Comparison of ENCODE assay signal across 8 cellular contexts in genomic region chr19:17720487-17720839, GRCh38. TPM values are rescaled to one million over a fixed set of nuclear protein-coding genes. Genes with fewer than 3 reads are reported as not detected.
DNase-seq lines count a peak whose midpoint lies in the region; ATAC-seq and TF ChIP-seq lines count a peak whose summit lies in the region.

No MANE protein-coding gene starts in this region.

- intact Hi-C loops in activated CD4-positive, alpha-beta T cell treated with anti-CD3 and anti-CD28 coated beads, Interleukin-2, amount 10 ng/mL, durations not matched to agents 24 days and 14 days (cut with micrococcal nuclease) = loop anchor here (5.0 kb wide), 1 partner anchor 57 kb away; no protein-coding TSS in a partner anchor
- intact Hi-C loops in right lobe of liver (cut with DNase I) = no loop called here

- H3K4me1 Mint-ChIP-seq in activated CD4-positive, alpha-beta T cell treated with anti-CD3 and anti-CD28 coated beads, Interleukin-2, amount 10 ng/mL, durations not matched to agents 24 days and 14 days = peaks cover 36% of the 10 kb centered on the region
- H3K4me1 Mint-ChIP-seq in activated naive CD8-positive, alpha-beta T cell treated with anti-CD3 and anti-CD28 coated beads for 36 hours = peaks cover 34% of the 10 kb centered on the region

- H3K27ac ChIP-seq in right lobe of liver (peak overlapping the region in 2 of 3 donors; percentile 18 to 66), thoracic aorta (no peak overlapping the region)

- H3K36me3 ChIP-seq in right lobe of liver (peaks cover 0 to 12% (median 0%) of the 10 kb centered on the region in 4 donors), thoracic aorta (peaks cover 20% of the 10 kb centered on the region)

- no peak for ATAC-seq in right lobe of liver
- no peak for ATAC-seq in thoracic aorta (ENCODE audit: insufficient number of reproducible peaks, low FRiP score, low read depth)
- ATAC-seq in GM18520 (IDR thresholded peaks at IDR 0.05; ENCODE audit: unreplicated experiment) = no peak
- ATAC-seq in HG02798 (IDR thresholded peaks at IDR 0.05; ENCODE audit: poor library complexity, unreplicated experiment) = no peak

- H3K36me3 Mint-ChIP-seq in activated CD4-positive, alpha-beta T cell treated with anti-CD3 and anti-CD28 coated beads, Interleukin-2, amount 10 ng/mL, durations not matched to agents 24 days and 14 days (ENCODE audit: low read depth) = peaks cover 26% of the 10 kb centered on the region
- peaks cover 25% of the 10 kb centered on the region for H3K36me3 Mint-ChIP-seq in activated naive CD8-positive, alpha-beta T cell treated with anti-CD3 and anti-CD28 coated beads for 36 hours

- 28% methylated on average over 6 of the region's 6 CpGs for WGBS in right lobe of liver (ENCODE audit: insufficient coverage, low coverage, low lambda C conversion rate, missing lambda C conversion rate)

- no peak for TF ChIP-seq POLR2A in right lobe of liver (IDR thresholded peaks at IDR 0.05)

- H3K4me1 ChIP-seq in right lobe of liver (peaks cover 0 to 18% (median 5%) of the 10 kb centered on the region in 4 donors), thoracic aorta (ENCODE audit: control insufficient read depth in 1 of 2, low read depth in 2 of 2) (peaks cover 43 to 52% of the 10 kb centered on the region in 2 donors)

- H3K27me3 Mint-ChIP-seq in activated CD4-positive, alpha-beta T cell treated with anti-CD3 and anti-CD28 coated beads, Interleukin-2, amount 10 ng/mL, durations not matched to agents 24 days and 14 days = no peaks in the 10 kb centered on the region
- H3K27me3 Mint-ChIP-seq in activated naive CD8-positive, alpha-beta T cell treated with anti-CD3 and anti-CD28 coated beads for 36 hours = no peaks in the 10 kb centered on the region

- TF ChIP-seq CTCF in right lobe of liver (IDR thresholded peaks at IDR 0.05) (no peak), thoracic aorta (IDR thresholded peaks at IDR 0.05) (no peak)

- DNase-seq in activated CD4-positive, alpha-beta T cell treated with anti-CD3 and anti-CD28 coated beads, Interleukin-2, amount 10 ng/mL, durations not matched to agents 24 days and 14 days = peak; percentile 62
- no peak for DNase-seq in activated CD4-positive, alpha-beta T cell treated with anti-CD3 and anti-CD28 coated beads, Interleukin-2, amount 50 U/mL, for 1 hour
- DNase-seq in activated naive CD8-positive, alpha-beta T cell treated with anti-CD3 and anti-CD28 coated beads for 36 hours = no peak
- peak in 1 of 3 donors; percentile 32 for DNase-seq in right lobe of liver
- no peak for DNase-seq in thoracic aorta (ENCODE audit: low spot score)
- DNase-seq in DMS53 (lab: John Stamatoyannopoulos, UW) = no peak

- peak overlapping the region; percentile 85 for H3K27ac Mint-ChIP-seq in activated CD4-positive, alpha-beta T cell treated with anti-CD3 and anti-CD28 coated beads, Interleukin-2, amount 10 ng/mL, durations not matched to agents 24 days and 14 days
- H3K27ac Mint-ChIP-seq in activated naive CD8-positive, alpha-beta T cell treated with anti-CD3 and anti-CD28 coated beads for 36 hours = peak overlapping the region; percentile 74

- H3K4me3 Mint-ChIP-seq in activated CD4-positive, alpha-beta T cell treated with anti-CD3 and anti-CD28 coated beads, Interleukin-2, amount 10 ng/mL, durations not matched to agents 24 days and 14 days = peak overlapping the region; percentile 91
- H3K4me3 Mint-ChIP-seq in activated naive CD8-positive, alpha-beta T cell treated with anti-CD3 and anti-CD28 coated beads for 36 hours = peak overlapping the region; percentile 88

- H3K9me3 Mint-ChIP-seq in activated CD4-positive, alpha-beta T cell treated with anti-CD3 and anti-CD28 coated beads, Interleukin-2, amount 10 ng/mL, durations not matched to agents 24 days and 14 days = no peaks in the 10 kb centered on the region
- no peaks in the 10 kb centered on the region for H3K9me3 Mint-ChIP-seq in activated naive CD8-positive, alpha-beta T cell treated with anti-CD3 and anti-CD28 coated beads for 36 hours

- H3K9me3 ChIP-seq in right lobe of liver = no peaks in the 10 kb centered on the region
- H3K9me3 ChIP-seq in thoracic aorta = no peaks in the 10 kb centered on the region

- no peaks in the 10 kb centered on the region for H3K27me3 ChIP-seq in right lobe of liver
- H3K27me3 ChIP-seq in thoracic aorta (replicated peaks; ENCODE audit: insufficient read depth) = no peaks in the 10 kb centered on the region

- peak overlapping the region; percentile 78 to 89 (median 86) for H3K4me3 ChIP-seq in right lobe of liver
- peak overlapping the region; percentile 94 for H3K4me3 ChIP-seq in thoracic aorta

RNA-seq across cellular contexts. Expression of gene MAP1S, which starts 1.2 kb away (rescaled TPM):
- total RNA-seq in activated CD4-positive, alpha-beta T cell treated with anti-CD3 and anti-CD28 coated beads, Interleukin-2, amount 10 ng/mL, durations not matched to agents 24 days and 14 days = 69.0 and 70.3 TPM in 2 replicates
- 10 to 100 TPM; 61.0 to 62.2 TPM for total RNA-seq in activated naive CD8-positive, alpha-beta T cell treated with anti-CD3 and anti-CD28 coated beads for 36 hours
- total RNA-seq in right lobe of liver (10 to 100 TPM; 11.1 to 31.3 (median 14.9) TPM), thoracic aorta (10 to 100 TPM; 31.7 to 42.9 TPM)

RNA-seq across cellular contexts. Expression of gene FCHO1, which starts 30.8 kb away (rescaled TPM):
- 91.9 and 96.2 TPM in 2 replicates for total RNA-seq in activated CD4-positive, alpha-beta T cell treated with anti-CD3 and anti-CD28 coated beads, Interleukin-2, amount 10 ng/mL, durations not matched to agents 24 days and 14 days
- total RNA-seq in activated naive CD8-positive, alpha-beta T cell treated with anti-CD3 and anti-CD28 coated beads for 36 hours = 10 to 100 TPM; 35.8 to 38.7 TPM
- total RNA-seq in right lobe of liver = 1 to 10 TPM in 4 of 6 experiments, under 1 TPM in 2; 0.93 to 3.6 (median 1.3) TPM
- total RNA-seq in thoracic aorta = 1 to 10 TPM; 8.5 to 8.9 TPM

RNA-seq across cellular contexts. Expression of gene UNC13A, which starts 32.3 kb away (rescaled TPM):
- total RNA-seq in activated CD4-positive, alpha-beta T cell treated with anti-CD3 and anti-CD28 coated beads, Interleukin-2, amount 10 ng/mL, durations not matched to agents 24 days and 14 days = 0.02 TPM in 2 replicates
- under 1 TPM in 1 of 2 experiments, not detected in 1; 0.08 TPM for total RNA-seq in activated naive CD8-positive, alpha-beta T cell treated with anti-CD3 and anti-CD28 coated beads for 36 hours
- total RNA-seq in right lobe of liver = under 1 TPM in 1 of 6 experiments, not detected in 5; 0.02 TPM
- total RNA-seq in thoracic aorta = 1 to 10 TPM; 2.1 to 7.7 TPM

Comparison
In these comparisons a context has a peak if more than half of its experiments do, and no peak if none do; other contexts are left out.
1. H3K27ac ChIP-seq: peak in right lobe of liver (2 of 3); none in thoracic aorta (0 of 2).